Comparison of ENCODE assay signal across 30 cellular contexts in genomic region chr7:5543361-5543760, GRCh38.
"Had no signal": no experiment of that assay in that cellular context is flagged by ENCODE, and none has a peak within 500 bp of the region (broad histone marks: within the 10 kb centered on the region; RNA-seq: fewer than 3 reads in every experiment).

No MANE protein-coding gene starts in this region.

- H3K9me3 ChIP-seq: breast epithelium, colonic mucosa, esophagus squamous epithelium, gastroesophageal sphincter, sigmoid colon, testis had no signal

- H3K27me3 Mint-ChIP-seq: activated B cell treated with CpG ODN at 0.5 μM for 24 hours; activated CD4-positive, alpha-beta T cell treated with anti-CD3 and anti-CD28 coated beads for 36 hours; activated naive CD8-positive, alpha-beta T cell treated with anti-CD3 and anti-CD28 coated beads for 36 hours; effector memory CD8-positive, alpha-beta T cell; naive B cell; stimulated activated naive B cell treated with anti-CD40 and anti-IgM and Interleukin-4, amounts not matched to agents 10 μg/mL and 1 μg/mL and 100 μg/mL, for 72 hours; T-cell; type B pancreatic cell had no signal

- H3K4me3 Mint-ChIP-seq: activated B cell treated with CpG ODN at 0.5 μM for 24 hours; activated CD4-positive, alpha-beta T cell treated with anti-CD3 and anti-CD28 coated beads for 36 hours; activated naive CD8-positive, alpha-beta T cell treated with anti-CD3 and anti-CD28 coated beads for 36 hours; activated T-cell treated with anti-CD3 and anti-CD28 coated beads, Interleukin-2, amount 50 U/mL, for 4 hours; effector memory CD8-positive, alpha-beta T cell; naive B cell; stimulated activated naive B cell treated with anti-CD40 and anti-IgM and Interleukin-4, amounts not matched to agents 10 μg/mL and 1 μg/mL and 100 μg/mL, for 72 hours; T-cell; T-helper 2 cell treated with Interferon-gamma antibody and Interleukin-4, amounts not matched to agents 5 μg/mL and 100 μg/mL, for 36 hours; type B pancreatic cell had no signal

- H3K27ac ChIP-seq: breast epithelium, colonic mucosa, dorsolateral prefrontal cortex, esophagus squamous epithelium, gastroesophageal sphincter, sigmoid colon, testis had no signal

- DNase-seq: activated B cell treated with CpG ODN at 0.5 μM for 24 hours; activated CD4-positive, alpha-beta T cell treated with anti-CD3 and anti-CD28 coated beads for 36 hours; activated CD4-positive, alpha-beta T cell treated with anti-CD3 and anti-CD28 coated beads, Interleukin-2, amount 50 U/mL, for 4 hours; activated CD8-positive, alpha-beta memory T cell treated with anti-CD3 and anti-CD28 coated beads for 24 hours; activated CD8-positive, alpha-beta memory T cell treated with anti-CD3 and anti-CD28 coated beads, Interleukin-2, amount 50 U/mL, for 4 hours; activated naive CD4-positive, alpha-beta T cell treated with Interleukin-2 at 50 U/mL for 16 hours; activated naive CD8-positive, alpha-beta T cell treated with anti-CD3 and anti-CD28 coated beads for 36 hours; activated T-cell treated with anti-CD3 and anti-CD28 coated beads, Interleukin-2, amount 50 U/mL, for 4 hours; amniotic stem cell; colonic mucosa; dorsolateral prefrontal cortex; effector memory CD8-positive, alpha-beta T cell; esophagus squamous epithelium; head of caudate nucleus; hypothalamus; mesenchymal stem cell; naive B cell; occipital lobe; posterior cingulate gyrus; sigmoid colon; stimulated activated CD4-positive, alpha-beta T cell treated with anti-CD3 and anti-CD28 coated beads, Interleukin-15, amount 100 ng/mL, for 24 hours; stimulated activated naive B cell treated with anti-CD40 and anti-IgM and Interleukin-4, amounts not matched to agents 10 μg/mL and 1 μg/mL and 100 μg/mL, for 72 hours; T-cell; testis had no signal

- H3K27ac Mint-ChIP-seq: activated B cell treated with CpG ODN at 0.5 μM for 24 hours; activated CD4-positive, alpha-beta T cell treated with anti-CD3 and anti-CD28 coated beads for 36 hours; activated naive CD8-positive, alpha-beta T cell treated with anti-CD3 and anti-CD28 coated beads for 36 hours; activated T-helper 2 cell treated with anti-CD3 and anti-CD28 coated beads, Interferon-gamma antibody, Interleukin-2, Interleukin-4, amounts not matched to agents 10 μg/mL and 5 μg/mL and 100 μg/mL, durations not matched to agents 14 hours and 24 hours and 36 hours; effector memory CD8-positive, alpha-beta T cell; naive B cell; stimulated activated naive B cell treated with anti-CD40 and anti-IgM and Interleukin-4, amounts not matched to agents 10 μg/mL and 1 μg/mL and 100 μg/mL, for 72 hours; T-cell; T-helper 2 cell treated with Interferon-gamma antibody and Interleukin-4, amounts not matched to agents 5 μg/mL and 100 μg/mL, for 36 hours; type B pancreatic cell had no signal

- H3K27me3 ChIP-seq: breast epithelium, colonic mucosa, dorsolateral prefrontal cortex, esophagus squamous epithelium, gastroesophageal sphincter, sigmoid colon, testis had no signal

- H3K4me1 ChIP-seq: breast epithelium, colonic mucosa, esophagus squamous epithelium, gastroesophageal sphincter, sigmoid colon, testis had no signal

- H3K9me3 Mint-ChIP-seq: activated B cell treated with CpG ODN at 0.5 μM for 24 hours; activated naive CD8-positive, alpha-beta T cell treated with anti-CD3 and anti-CD28 coated beads for 36 hours; activated T-cell treated with anti-CD3 and anti-CD28 coated beads, Interleukin-2, amount 50 U/mL, for 4 hours; activated T-helper 2 cell treated with anti-CD3 and anti-CD28 coated beads, Interferon-gamma antibody, Interleukin-2, Interleukin-4, amounts not matched to agents 10 μg/mL and 5 μg/mL and 100 μg/mL, durations not matched to agents 14 hours and 24 hours and 36 hours; effector memory CD8-positive, alpha-beta T cell; naive B cell; stimulated activated naive B cell treated with anti-CD40 and anti-IgM and Interleukin-4, amounts not matched to agents 10 μg/mL and 1 μg/mL and 100 μg/mL, for 72 hours; T-cell; T-helper 2 cell treated with Interferon-gamma antibody and Interleukin-4, amounts not matched to agents 5 μg/mL and 100 μg/mL, for 36 hours; type B pancreatic cell had no signal

- H3K36me3 Mint-ChIP-seq: activated naive CD8-positive, alpha-beta T cell treated with anti-CD3 and anti-CD28 coated beads for 36 hours; naive B cell; T-cell; type B pancreatic cell had no signal

- H3K4me3 ChIP-seq: breast epithelium, colonic mucosa, dorsolateral prefrontal cortex, esophagus squamous epithelium, gastroesophageal sphincter, sigmoid colon, smooth muscle cell, testis had no signal

- H3K36me3 ChIP-seq: breast epithelium, colonic mucosa, esophagus squamous epithelium, gastroesophageal sphincter, sigmoid colon had no signal

- H3K4me2 ChIP-seq: smooth muscle cell had no signal
